In the genomic region with DNA sequence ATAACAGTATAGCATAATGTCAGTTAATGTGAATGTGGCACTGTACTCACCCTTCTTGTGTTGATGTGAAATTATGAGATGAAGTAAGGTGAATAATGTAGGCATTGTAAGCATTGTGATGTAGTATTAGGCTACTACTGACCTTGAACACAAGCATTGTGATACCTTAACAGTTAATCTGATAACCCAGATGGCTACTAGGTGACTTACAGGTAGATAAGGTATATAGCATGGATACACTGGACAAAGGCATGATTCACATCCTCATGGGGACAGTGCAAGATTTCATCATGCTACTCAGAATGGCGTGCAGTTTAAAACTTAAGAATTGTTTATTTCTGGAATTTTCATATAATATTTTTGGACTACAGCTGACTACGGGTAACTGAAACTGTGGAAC, we compare ENCODE assay signal across 25 cellular contexts.
"Had no signal": no experiment of that assay in that cellular context is flagged by ENCODE, and none has a peak within 500 bp of the region (broad histone marks: within the 10 kb centered on the region; RNA-seq: fewer than 3 reads in every experiment).

No MANE protein-coding gene starts in this region.

- H3K79me2 ChIP-seq: parathyroid adenoma had no signal

- H3K36me3 ChIP-seq: neural progenitor cell, tibial artery, upper lobe of left lung had no signal

- H3K9ac ChIP-seq: neural progenitor cell, parathyroid adenoma had no signal

- H3K4me2 ChIP-seq: neural progenitor cell, smooth muscle cell had no signal

- H3K9me3 Mint-ChIP-seq: effector memory CD8-positive, alpha-beta T cell; nephron had no signal

- H2AFZ ChIP-seq: neural progenitor cell, parathyroid adenoma had no signal

- H3K4me3 Mint-ChIP-seq: effector memory CD8-positive, alpha-beta T cell; memory B cell; naive thymus-derived CD4-positive, alpha-beta T cell; nephron; neural progenitor cell had no signal

- H3K9me3 ChIP-seq: mucosa of descending colon, testis, tibial artery, upper lobe of left lung had no signal

- H3K27ac Mint-ChIP-seq: effector memory CD8-positive, alpha-beta T cell; naive thymus-derived CD4-positive, alpha-beta T cell; nephron; neural progenitor cell; progenitor cell of endocrine pancreas had no signal

- H3K27me3 Mint-ChIP-seq: effector memory CD8-positive, alpha-beta T cell; memory B cell; naive thymus-derived CD4-positive, alpha-beta T cell had no signal

- H3K4me1 ChIP-seq: parathyroid adenoma, testis, tibial artery, upper lobe of left lung had no signal

- H3K27ac ChIP-seq: neural progenitor cell, parathyroid adenoma, testis, tibial artery, upper lobe of left lung had no signal

- H3K4me1 Mint-ChIP-seq: nephron had no signal

- H3K27me3 ChIP-seq: neural progenitor cell, testis, tibial artery, upper lobe of left lung had no signal

- ATAC-seq: effector memory CD8-positive, alpha-beta T cell; mucosa of descending colon; naive thymus-derived CD4-positive, alpha-beta T cell; sciatic nerve had no signal

- H3K4me3 ChIP-seq: lung, mucosa of descending colon, neural progenitor cell, smooth muscle cell, testis, tibial artery, upper lobe of left lung had no signal

- FAIRE-seq: endometrium, keratinocyte, urothelium cell line had no signal

- DNase-seq: cortex of kidney; effector memory CD8-positive, alpha-beta T cell; head of caudate nucleus; mucosa of descending colon; naive thymus-derived CD4-positive, alpha-beta T cell; stimulated activated CD4-positive, alpha-beta T cell treated with anti-CD3 and anti-CD28 coated beads, Interleukin-12 subunit alpha, Interleukin-12 subunit beta, amount 100 ng/mL, for 4 hours; stimulated activated CD4-positive, alpha-beta T cell treated with anti-CD3 and anti-CD28 coated beads, Interleukin-1b, Interleukin-23, amount 100 ng/mL, for 48 hours; stimulated activated CD4-positive, alpha-beta T cell treated with anti-CD3 and anti-CD28 coated beads, Interleukin-4, amount 100 ng/mL, for 1 hour; stimulated activated CD8-positive, alpha-beta memory T cell treated with anti-CD3 and anti-CD28 coated beads, Interleukin-4, amount 100 ng/mL, for 48 hours; stimulated activated naive CD4-positive, alpha-beta T cell treated with Interleukin-2 at 50 U/mL for 16 hours; substantia nigra; testis; tibial artery; upper lobe of left lung had no signal
